Comparison of ENCODE assay signal across 9 cellular contexts in genomic region chr22:46574993-46575914, GRCh38. TPM values are rescaled to one million over a fixed set of nuclear protein-coding genes. Genes with fewer than 3 reads are reported as not detected.
DNase-seq lines count a peak whose midpoint lies in the region; ATAC-seq and TF ChIP-seq lines count a peak whose summit lies in the region.
"Had no signal": no experiment of that assay in that cellular context is flagged by ENCODE, and none has a peak within 500 bp of the region (broad histone marks: within the 10 kb centered on the region; RNA-seq: fewer than 3 reads in every experiment).

No MANE protein-coding gene starts in this region.

- no peaks in the 10 kb centered on the region for H3K36me3 ChIP-seq in brain microvascular endothelial cell (replicated peaks)

- no peaks in the 10 kb centered on the region for H3K9me3 Mint-ChIP-seq in progenitor cell of endocrine pancreas (ENCODE audit: low read depth)

- H3K27ac Mint-ChIP-seq in progenitor cell of endocrine pancreas = peak overlapping the region; percentile 86

- peak overlapping the region; percentile 76 for H3K4me3 Mint-ChIP-seq in progenitor cell of endocrine pancreas (ENCODE audit: low read depth)

- ATAC-seq in GM21381 (IDR thresholded peaks at IDR 0.05; ENCODE audit: unreplicated experiment) = no peak

- H3K27me3 ChIP-seq in brain microvascular endothelial cell (replicated peaks) = no peaks in the 10 kb centered on the region

- H3K27ac ChIP-seq in brain microvascular endothelial cell = no peak overlapping the region

- H3K36me3 Mint-ChIP-seq in progenitor cell of endocrine pancreas (ENCODE audit: insufficient read depth) = no peaks in the 10 kb centered on the region

- no peak overlapping the region for H3K4me3 ChIP-seq in fibroblast of pulmonary artery (replicated peaks; ENCODE audit: low read depth, low read length)
- H3K4me3 ChIP-seq in brain microvascular endothelial cell (ENCODE audit: low read depth, low read length) = no peak overlapping the region

- TF ChIP-seq CTCF in fibroblast of pulmonary artery (IDR thresholded peaks at IDR 0.05; ENCODE audit: low read length, missing control alignments) = no peak
- no peak for TF ChIP-seq CTCF in progenitor cell of endocrine pancreas (IDR thresholded peaks at IDR 0.05; ENCODE audit: unreplicated experiment)
- TF ChIP-seq CTCF in brain microvascular endothelial cell (IDR thresholded peaks at IDR 0.05; ENCODE audit: low read depth, low read length, missing control alignments) = no peak

- no peaks in the 10 kb centered on the region for H3K27me3 Mint-ChIP-seq in progenitor cell of endocrine pancreas

- in situ Hi-C loops in brain microvascular endothelial cell (cut with HindIII; ENCODE audit: low pct_ligation_motif_present, low sequenced_read_pairs) = no loop called here

- peak; percentile 73 for DNase-seq in HT-29 (ENCODE audit: low spot score)
- peak; percentile 16 to 65 for DNase-seq in SHP77 (lab: John Stamatoyannopoulos, UW)
- peak; percentile 10 for DNase-seq in fibroblast of pulmonary artery (ENCODE audit: low read depth)
- no peak for DNase-seq in progenitor cell of endocrine pancreas (ENCODE audit: low spot score, unreplicated experiment)
- no peak for DNase-seq in stimulated activated CD8-positive, alpha-beta memory T cell treated with anti-CD3 and anti-CD28 coated beads, Interleukin-4, amount 100 ng/mL, for 48 hours
- no peak for DNase-seq in brain microvascular endothelial cell
- no peak for DNase-seq in SKM-1 treated with dmso at 0.1 percent for 144 hours (lab: John Stamatoyannopoulos, UW; ENCODE audit: unreplicated experiment)
- DNase-seq: NCI-H2171 treated with DMSO at 0.1 percent for 48 hours had no signal

- H3K4me1 Mint-ChIP-seq in progenitor cell of endocrine pancreas (ENCODE audit: low read depth) = peaks cover 39% of the 10 kb centered on the region

RNA-seq across cellular contexts. Expression of gene CELSR1, which starts 37.8 kb away (rescaled TPM):
- 6.8 and 12.4 TPM in 2 replicates for total RNA-seq in HT-29 (2014; rRNA removed; shearing (Covaris generic))
- total RNA-seq in progenitor cell of endocrine pancreas = 20.9 and 21.0 TPM in 2 replicates

RNA-seq across cellular contexts. Expression of gene GRAMD4, which starts 44.9 kb away (rescaled TPM):
- 22.5 and 26.7 TPM in 2 replicates for total RNA-seq in HT-29 (2014; rRNA removed; shearing (Covaris generic))
- total RNA-seq in progenitor cell of endocrine pancreas = 68.8 and 74.5 TPM in 2 replicates

Comparison
In these comparisons a context has a peak if more than half of its experiments do, and no peak if none do; other contexts are left out.
1. DNase-seq: peak in HT-29 (single experiment), SHP77 (2 of 2) and fibroblast of pulmonary artery (single experiment); none in progenitor cell of endocrine pancreas (single experiment), stimulated activated CD8-positive, alpha-beta memory T cell treated with anti-CD3 and anti-CD28 coated beads, Interleukin-4, amount 100 ng/mL, for 48 hours (single experiment), brain microvascular endothelial cell (single experiment) and SKM-1 treated with dmso at 0.1 percent for 144 hours (single experiment).